Comparison of ENCODE assay signal across 1 cellular context in genomic region chr5:179755022-179755421, GRCh38.
TF ChIP-seq lines count a peak whose summit lies in the region.

No MANE protein-coding gene starts in this region.

TF ChIP-seq in HepG2, 621 proteins besides CTCF, POLR2A, EP300 and RAD21 (continues in another document):
- TF ChIP-seq RARA (CRISPR knock-in tag; IDR thresholded peaks at IDR 0.05): peak; percentile 71
- no peak for TF ChIP-seq ZNF17 (CRISPR knock-in tag; IDR thresholded peaks at IDR 0.05)
- TF ChIP-seq RBM39 (IDR thresholded peaks at IDR 0.05; ENCODE audit: low read depth, low read length, poor library complexity, severe bottlenecking): no peak
- no peak for TF ChIP-seq SIN3B (IDR thresholded peaks at IDR 0.05; ENCODE audit: low read length)
- TF ChIP-seq, protein P1, sequence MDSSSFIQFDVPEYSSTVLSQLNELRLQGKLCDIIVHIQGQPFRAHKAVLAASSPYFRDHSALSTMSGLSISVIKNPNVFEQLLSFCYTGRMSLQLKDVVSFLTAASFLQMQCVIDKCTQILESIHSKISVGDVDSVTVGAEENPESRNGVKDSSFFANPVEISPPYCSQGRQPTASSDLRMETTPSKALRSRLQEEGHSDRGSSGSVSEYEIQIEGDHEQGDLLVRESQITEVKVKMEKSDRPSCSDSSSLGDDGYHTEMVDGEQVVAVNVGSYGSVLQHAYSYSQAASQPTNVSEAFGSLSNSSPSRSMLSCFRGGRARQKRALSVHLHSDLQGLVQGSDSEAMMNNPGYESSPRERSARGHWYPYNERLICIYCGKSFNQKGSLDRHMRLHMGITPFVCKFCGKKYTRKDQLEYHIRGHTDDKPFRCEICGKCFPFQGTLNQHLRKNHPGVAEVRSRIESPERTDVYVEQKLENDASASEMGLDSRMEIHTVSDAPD (CRISPR knock-in tag; IDR thresholded peaks at IDR 0.05): 0 out of 2 replicates have a peak, but pooled peaks have one; percentile 40
- peak; percentile 72; the same call in 1 of the 2 replicates for TF ChIP-seq MBD4 (IDR thresholded peaks at IDR 0.05; ENCODE audit: borderline replicate concordance, low read length)
- TF ChIP-seq SOX5 (CRISPR knock-in tag; IDR thresholded peaks at IDR 0.05; ENCODE audit: borderline replicate concordance): peak; percentile 95
- no peak for TF ChIP-seq MXI1 (IDR thresholded peaks at IDR 0.05; ENCODE audit: borderline replicate concordance, low read depth, low read length)
- TF ChIP-seq, protein P2, sequence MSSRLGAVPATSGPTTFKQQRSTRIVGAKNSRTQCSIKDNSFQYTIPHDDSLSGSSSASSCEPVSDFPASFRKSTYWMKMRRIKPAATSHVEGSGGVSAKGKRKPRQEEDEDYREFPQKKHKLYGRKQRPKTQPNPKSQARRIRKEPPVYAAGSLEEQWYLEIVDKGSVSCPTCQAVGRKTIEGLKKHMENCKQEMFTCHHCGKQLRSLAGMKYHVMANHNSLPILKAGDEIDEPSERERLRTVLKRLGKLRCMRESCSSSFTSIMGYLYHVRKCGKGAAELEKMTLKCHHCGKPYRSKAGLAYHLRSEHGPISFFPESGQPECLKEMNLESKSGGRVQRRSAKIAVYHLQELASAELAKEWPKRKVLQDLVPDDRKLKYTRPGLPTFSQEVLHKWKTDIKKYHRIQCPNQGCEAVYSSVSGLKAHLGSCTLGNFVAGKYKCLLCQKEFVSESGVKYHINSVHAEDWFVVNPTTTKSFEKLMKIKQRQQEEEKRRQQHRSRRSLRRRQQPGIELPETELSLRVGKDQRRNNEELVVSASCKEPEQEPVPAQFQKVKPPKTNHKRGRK (CRISPR knock-in tag; IDR thresholded peaks at IDR 0.05): no peak
- TF ChIP-seq NR2F6 (IDR thresholded peaks at IDR 0.05): 0 out of 2 replicates have a peak, but pooled peaks have one; percentile 42
- TF ChIP-seq NR2F6 (CRISPR knock-in tag; IDR thresholded peaks at IDR 0.05): peak; percentile 44; the same call in 1 of the 2 replicates
- peak; percentile 82 for TF ChIP-seq TEAD3 (CRISPR knock-in tag; optimal IDR thresholded peaks at IDR 0.05; ENCODE audit: borderline replicate concordance)
- TF ChIP-seq ZNF720 (CRISPR knock-in tag; IDR thresholded peaks at IDR 0.05): no peak
- peak; percentile 47; the same call in 1 of the 2 replicates for TF ChIP-seq SALL1 (CRISPR knock-in tag; IDR thresholded peaks at IDR 0.05)
- no peak for TF ChIP-seq ZNF605 (CRISPR knock-in tag; IDR thresholded peaks at IDR 0.05)
- peak; percentile 50; the same call in 1 of the 2 replicates for TF ChIP-seq ZNF652 (CRISPR knock-in tag; IDR thresholded peaks at IDR 0.05; ENCODE audit: borderline replicate concordance, low read depth)
- peak; percentile 87 for TF ChIP-seq GATAD2A (CRISPR knock-in tag; IDR thresholded peaks at IDR 0.05)
- TF ChIP-seq, protein P3, sequence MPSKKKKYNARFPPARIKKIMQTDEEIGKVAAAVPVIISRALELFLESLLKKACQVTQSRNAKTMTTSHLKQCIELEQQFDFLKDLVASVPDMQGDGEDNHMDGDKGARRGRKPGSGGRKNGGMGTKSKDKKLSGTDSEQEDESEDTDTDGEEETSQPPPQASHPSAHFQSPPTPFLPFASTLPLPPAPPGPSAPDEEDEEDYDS (CRISPR knock-in tag; IDR thresholded peaks at IDR 0.05): 0 out of 2 replicates have a peak, but pooled peaks have one; percentile 24
- TF ChIP-seq ATF1 (CRISPR knock-in tag; IDR thresholded peaks at IDR 0.05): no peak
- no peak; the same call in 1 of the 2 replicates for TF ChIP-seq SAFB2 (CRISPR knock-in tag; IDR thresholded peaks at IDR 0.05; ENCODE audit: borderline replicate concordance, low read depth)
- no peak for TF ChIP-seq MATR3 (CRISPR knock-in tag; IDR thresholded peaks at IDR 0.05)
- peak; percentile 53; the same call in 1 of the 2 replicates for TF ChIP-seq ZNF441 (CRISPR knock-in tag; IDR thresholded peaks at IDR 0.05; ENCODE audit: borderline replicate concordance)
- no peak for TF ChIP-seq ZFP1 (CRISPR knock-in tag; IDR thresholded peaks at IDR 0.05)
- no peak for TF ChIP-seq ZNF616 (CRISPR knock-in tag; IDR thresholded peaks at IDR 0.05; ENCODE audit: low read depth)
- peak; percentile 54 for TF ChIP-seq HDAC1 (CRISPR knock-in tag; IDR thresholded peaks at IDR 0.05)
- TF ChIP-seq, protein P4, sequence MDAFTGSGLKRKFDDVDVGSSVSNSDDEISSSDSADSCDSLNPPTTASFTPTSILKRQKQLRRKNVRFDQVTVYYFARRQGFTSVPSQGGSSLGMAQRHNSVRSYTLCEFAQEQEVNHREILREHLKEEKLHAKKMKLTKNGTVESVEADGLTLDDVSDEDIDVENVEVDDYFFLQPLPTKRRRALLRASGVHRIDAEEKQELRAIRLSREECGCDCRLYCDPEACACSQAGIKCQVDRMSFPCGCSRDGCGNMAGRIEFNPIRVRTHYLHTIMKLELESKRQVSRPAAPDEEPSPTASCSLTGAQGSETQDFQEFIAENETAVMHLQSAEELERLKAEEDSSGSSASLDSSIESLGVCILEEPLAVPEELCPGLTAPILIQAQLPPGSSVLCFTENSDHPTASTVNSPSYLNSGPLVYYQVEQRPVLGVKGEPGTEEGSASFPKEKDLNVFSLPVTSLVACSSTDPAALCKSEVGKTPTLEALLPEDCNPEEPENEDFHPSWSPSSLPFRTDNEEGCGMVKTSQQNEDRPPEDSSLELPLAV (CRISPR knock-in tag; conservative IDR thresholded peaks at IDR 0.05; ENCODE audit: low read depth): no peak
- TF ChIP-seq HNF4A (CRISPR knock-in tag; IDR thresholded peaks at IDR 0.05): peak; percentile 85
- TF ChIP-seq, protein P5, sequence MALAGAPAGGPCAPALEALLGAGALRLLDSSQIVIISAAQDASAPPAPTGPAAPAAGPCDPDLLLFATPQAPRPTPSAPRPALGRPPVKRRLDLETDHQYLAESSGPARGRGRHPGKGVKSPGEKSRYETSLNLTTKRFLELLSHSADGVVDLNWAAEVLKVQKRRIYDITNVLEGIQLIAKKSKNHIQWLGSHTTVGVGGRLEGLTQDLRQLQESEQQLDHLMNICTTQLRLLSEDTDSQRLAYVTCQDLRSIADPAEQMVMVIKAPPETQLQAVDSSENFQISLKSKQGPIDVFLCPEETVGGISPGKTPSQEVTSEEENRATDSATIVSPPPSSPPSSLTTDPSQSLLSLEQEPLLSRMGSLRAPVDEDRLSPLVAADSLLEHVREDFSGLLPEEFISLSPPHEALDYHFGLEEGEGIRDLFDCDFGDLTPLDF (CRISPR knock-in tag; IDR thresholded peaks at IDR 0.05): no peak
- peak; percentile 61; the same call in 1 of the 2 replicates for TF ChIP-seq MIER3 (CRISPR knock-in tag; IDR thresholded peaks at IDR 0.05; ENCODE audit: borderline replicate concordance)
- TF ChIP-seq GLI4 (CRISPR knock-in tag; IDR thresholded peaks at IDR 0.05; ENCODE audit: borderline replicate concordance): no peak
- peak; percentile 98 for TF ChIP-seq RBM22 (optimal IDR thresholded peaks at IDR 0.05; ENCODE audit: low read length)
- no peak for TF ChIP-seq NKX3-1 (CRISPR knock-in tag; IDR thresholded peaks at IDR 0.05)
- 0 out of 2 replicates have a peak, but pooled peaks have one; percentile 14 for TF ChIP-seq ZBTB21 (CRISPR knock-in tag; IDR thresholded peaks at IDR 0.05)
- TF ChIP-seq LCORL (IDR thresholded peaks at IDR 0.05): no peak
- peak; percentile 30; the same call in 1 of the 2 replicates for TF ChIP-seq LCORL (CRISPR knock-in tag; IDR thresholded peaks at IDR 0.05)
- no peak for TF ChIP-seq ZNF552 (CRISPR knock-in tag; IDR thresholded peaks at IDR 0.05; ENCODE audit: borderline replicate concordance)
- peak; percentile 82 for TF ChIP-seq TARDBP (CRISPR knock-in tag; IDR thresholded peaks at IDR 0.05)
- no peak for TF ChIP-seq SMAD3 (CRISPR knock-in tag; IDR thresholded peaks at IDR 0.05)
- TF ChIP-seq, protein P6, sequence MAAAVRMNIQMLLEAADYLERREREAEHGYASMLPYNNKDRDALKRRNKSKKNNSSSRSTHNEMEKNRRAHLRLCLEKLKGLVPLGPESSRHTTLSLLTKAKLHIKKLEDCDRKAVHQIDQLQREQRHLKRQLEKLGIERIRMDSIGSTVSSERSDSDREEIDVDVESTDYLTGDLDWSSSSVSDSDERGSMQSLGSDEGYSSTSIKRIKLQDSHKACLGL (CRISPR knock-in tag; IDR thresholded peaks at IDR 0.05): no peak
- peak; percentile 33; the same call in 1 of the 2 replicates for TF ChIP-seq BCL6 (CRISPR knock-in tag; IDR thresholded peaks at IDR 0.05)
- TF ChIP-seq, protein P7, sequence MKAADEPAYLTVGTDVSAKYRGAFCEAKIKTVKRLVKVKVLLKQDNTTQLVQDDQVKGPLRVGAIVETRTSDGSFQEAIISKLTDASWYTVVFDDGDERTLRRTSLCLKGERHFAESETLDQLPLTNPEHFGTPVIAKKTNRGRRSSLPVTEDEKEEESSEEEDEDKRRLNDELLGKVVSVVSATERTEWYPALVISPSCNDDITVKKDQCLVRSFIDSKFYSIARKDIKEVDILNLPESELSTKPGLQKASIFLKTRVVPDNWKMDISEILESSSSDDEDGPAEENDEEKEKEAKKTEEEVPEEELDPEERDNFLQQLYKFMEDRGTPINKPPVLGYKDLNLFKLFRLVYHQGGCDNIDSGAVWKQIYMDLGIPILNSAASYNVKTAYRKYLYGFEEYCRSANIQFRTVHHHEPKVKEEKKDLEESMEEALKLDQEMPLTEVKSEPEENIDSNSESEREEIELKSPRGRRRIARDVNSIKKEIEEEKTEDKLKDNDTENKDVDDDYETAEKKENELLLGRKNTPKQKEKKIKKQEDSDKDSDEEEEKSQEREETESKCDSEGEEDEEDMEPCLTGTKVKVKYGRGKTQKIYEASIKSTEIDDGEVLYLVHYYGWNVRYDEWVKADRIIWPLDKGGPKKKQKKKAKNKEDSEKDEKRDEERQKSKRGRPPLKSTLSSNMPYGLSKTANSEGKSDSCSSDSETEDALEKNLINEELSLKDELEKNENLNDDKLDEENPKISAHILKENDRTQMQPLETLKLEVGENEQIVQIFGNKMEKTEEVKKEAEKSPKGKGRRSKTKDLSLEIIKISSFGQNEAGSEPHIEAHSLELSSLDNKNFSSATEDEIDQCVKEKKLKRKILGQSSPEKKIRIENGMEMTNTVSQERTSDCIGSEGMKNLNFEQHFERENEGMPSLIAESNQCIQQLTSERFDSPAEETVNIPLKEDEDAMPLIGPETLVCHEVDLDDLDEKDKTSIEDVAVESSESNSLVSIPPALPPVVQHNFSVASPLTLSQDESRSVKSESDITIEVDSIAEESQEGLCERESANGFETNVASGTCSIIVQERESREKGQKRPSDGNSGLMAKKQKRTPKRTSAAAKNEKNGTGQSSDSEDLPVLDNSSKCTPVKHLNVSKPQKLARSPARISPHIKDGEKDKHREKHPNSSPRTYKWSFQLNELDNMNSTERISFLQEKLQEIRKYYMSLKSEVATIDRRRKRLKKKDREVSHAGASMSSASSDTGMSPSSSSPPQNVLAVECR (CRISPR knock-in tag; IDR thresholded peaks at IDR 0.05; ENCODE audit: borderline replicate concordance): peak; percentile 38; the same call in 1 of the 2 replicates
- no peak for TF ChIP-seq ZNF687 (CRISPR knock-in tag; IDR thresholded peaks at IDR 0.05)
- TF ChIP-seq ZSCAN30 (CRISPR knock-in tag; IDR thresholded peaks at IDR 0.05): no peak
- TF ChIP-seq ZNF557 (CRISPR knock-in tag; IDR thresholded peaks at IDR 0.05): no peak
- peak; percentile 64 for TF ChIP-seq HNF4G (IDR thresholded peaks at IDR 0.05; ENCODE audit: borderline replicate concordance, low read depth, low read length)
- TF ChIP-seq HNF4G (CRISPR knock-in tag; IDR thresholded peaks at IDR 0.05; ENCODE audit: borderline replicate concordance, low read depth): peak; percentile 51; the same call in 1 of the 2 replicates
- TF ChIP-seq ZNF281 (CRISPR knock-in tag; IDR thresholded peaks at IDR 0.05; ENCODE audit: borderline replicate concordance): peak; percentile 97
- TF ChIP-seq GTF2F1 (IDR thresholded peaks at IDR 0.05; ENCODE audit: low read length): no peak
- TF ChIP-seq TCF7 (IDR thresholded peaks at IDR 0.05; ENCODE audit: low read depth): no peak
- TF ChIP-seq RFXANK (CRISPR knock-in tag; IDR thresholded peaks at IDR 0.05): 0 out of 2 replicates have a peak, but pooled peaks have one; percentile 51
- peak; percentile 45; the same call in 1 of the 2 replicates for TF ChIP-seq ZMYM3 (CRISPR knock-in tag; IDR thresholded peaks at IDR 0.05)
- TF ChIP-seq ZNF34 (CRISPR knock-in tag; IDR thresholded peaks at IDR 0.05; ENCODE audit: borderline replicate concordance): no peak
